ENCODE assay signal across 1 cellular context in the genomic region with DNA sequence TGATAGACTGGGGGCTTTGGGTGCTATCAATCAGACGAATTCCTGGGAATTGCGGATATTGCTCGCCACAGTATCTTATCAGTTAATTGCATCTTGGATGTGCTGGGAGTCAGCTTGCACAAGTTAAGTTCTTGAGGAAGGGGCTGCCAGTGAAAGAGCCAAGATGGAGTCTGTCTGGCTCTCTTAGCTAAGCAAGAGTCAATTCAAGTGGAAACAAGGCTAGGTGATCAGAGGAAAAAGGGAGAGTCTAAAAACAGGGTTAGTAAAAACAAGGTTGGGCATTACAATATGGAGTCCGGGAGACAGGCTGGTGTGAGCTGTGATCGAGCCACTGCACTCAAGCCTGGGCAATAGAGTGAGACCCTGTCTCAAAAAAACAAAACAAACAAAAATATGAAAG.
TF ChIP-seq lines count a peak whose summit lies in the region.

No MANE protein-coding gene starts in this region.

TF ChIP-seq in HEK293, 187 proteins besides CTCF, POLR2A, EP300 and RAD21:
- TF ChIP-seq ZNF121 (tag by site-specific recombination; IDR thresholded peaks at IDR 0.05): peak; percentile 67; the same call in 1 of the 2 replicates
TF ChIP-seq in HEK293: peak in this region for 1; not testable (repeated sequence) for 186.
